Comparison of ENCODE assay signal across 1 cellular context in the genomic region with DNA sequence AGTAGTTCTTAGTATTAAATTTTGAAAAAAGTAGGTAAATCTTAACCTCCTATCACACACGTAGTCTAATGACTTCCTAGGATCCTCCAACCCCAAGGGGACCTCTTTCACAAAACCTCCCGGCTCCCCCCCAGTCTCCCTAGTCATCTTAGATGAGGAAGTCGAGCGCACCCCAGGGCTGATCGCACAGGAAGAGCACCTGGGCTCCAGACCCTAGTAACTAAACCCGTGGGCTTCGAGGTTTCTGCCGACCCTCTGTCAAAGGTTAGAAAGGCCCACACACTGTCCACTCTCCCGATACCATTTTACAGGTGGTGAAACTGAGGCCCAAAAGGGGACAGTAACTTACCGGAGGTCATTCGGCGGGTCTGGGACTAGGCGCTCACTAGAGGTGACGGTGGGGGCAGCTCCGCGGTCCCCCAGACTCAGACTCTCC.
TF ChIP-seq lines count a peak whose summit lies in the region.

No MANE protein-coding gene starts in this region.

TF ChIP-seq in HEK293, 187 proteins besides CTCF, POLR2A, EP300 and RAD21 (continued from another document):
- TF ChIP-seq, protein P1, sequence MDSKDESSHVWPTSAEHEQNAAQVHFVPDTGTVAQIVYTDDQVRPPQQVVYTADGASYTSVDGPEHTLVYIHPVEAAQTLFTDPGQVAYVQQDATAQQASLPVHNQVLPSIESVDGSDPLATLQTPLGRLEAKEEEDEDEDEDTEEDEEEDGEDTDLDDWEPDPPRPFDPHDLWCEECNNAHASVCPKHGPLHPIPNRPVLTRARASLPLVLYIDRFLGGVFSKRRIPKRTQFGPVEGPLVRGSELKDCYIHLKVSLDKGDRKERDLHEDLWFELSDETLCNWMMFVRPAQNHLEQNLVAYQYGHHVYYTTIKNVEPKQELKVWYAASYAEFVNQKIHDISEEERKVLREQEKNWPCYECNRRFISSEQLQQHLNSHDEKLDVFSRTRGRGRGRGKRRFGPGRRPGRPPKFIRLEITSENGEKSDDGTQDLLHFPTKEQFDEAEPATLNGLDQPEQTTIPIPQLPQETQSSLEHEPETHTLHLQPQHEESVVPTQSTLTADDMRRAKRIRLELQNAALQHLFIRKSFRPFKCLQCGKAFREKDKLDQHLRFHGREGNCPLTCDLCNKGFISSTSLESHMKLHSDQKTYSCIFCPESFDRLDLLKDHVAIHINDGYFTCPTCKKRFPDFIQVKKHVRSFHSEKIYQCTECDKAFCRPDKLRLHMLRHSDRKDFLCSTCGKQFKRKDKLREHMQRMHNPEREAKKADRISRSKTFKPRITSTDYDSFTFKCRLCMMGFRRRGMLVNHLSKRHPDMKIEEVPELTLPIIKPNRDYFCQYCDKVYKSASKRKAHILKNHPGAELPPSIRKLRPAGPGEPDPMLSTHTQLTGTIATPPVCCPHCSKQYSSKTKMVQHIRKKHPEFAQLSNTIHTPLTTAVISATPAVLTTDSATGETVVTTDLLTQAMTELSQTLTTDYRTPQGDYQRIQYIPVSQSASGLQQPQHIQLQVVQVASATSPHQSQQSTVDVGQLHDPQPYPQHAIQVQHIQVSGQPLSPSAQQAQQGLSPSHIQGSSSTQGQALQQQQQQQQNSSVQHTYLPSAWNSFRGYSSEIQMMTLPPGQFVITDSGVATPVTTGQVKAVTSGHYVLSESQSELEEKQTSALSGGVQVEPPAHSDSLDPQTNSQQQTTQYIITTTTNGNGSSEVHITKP (tag by site-specific recombination; IDR thresholded peaks at IDR 0.05) = peak; percentile 67
- no peak for TF ChIP-seq ZNF37A (tag by site-specific recombination; IDR thresholded peaks at IDR 0.05)
- TF ChIP-seq, protein P2, sequence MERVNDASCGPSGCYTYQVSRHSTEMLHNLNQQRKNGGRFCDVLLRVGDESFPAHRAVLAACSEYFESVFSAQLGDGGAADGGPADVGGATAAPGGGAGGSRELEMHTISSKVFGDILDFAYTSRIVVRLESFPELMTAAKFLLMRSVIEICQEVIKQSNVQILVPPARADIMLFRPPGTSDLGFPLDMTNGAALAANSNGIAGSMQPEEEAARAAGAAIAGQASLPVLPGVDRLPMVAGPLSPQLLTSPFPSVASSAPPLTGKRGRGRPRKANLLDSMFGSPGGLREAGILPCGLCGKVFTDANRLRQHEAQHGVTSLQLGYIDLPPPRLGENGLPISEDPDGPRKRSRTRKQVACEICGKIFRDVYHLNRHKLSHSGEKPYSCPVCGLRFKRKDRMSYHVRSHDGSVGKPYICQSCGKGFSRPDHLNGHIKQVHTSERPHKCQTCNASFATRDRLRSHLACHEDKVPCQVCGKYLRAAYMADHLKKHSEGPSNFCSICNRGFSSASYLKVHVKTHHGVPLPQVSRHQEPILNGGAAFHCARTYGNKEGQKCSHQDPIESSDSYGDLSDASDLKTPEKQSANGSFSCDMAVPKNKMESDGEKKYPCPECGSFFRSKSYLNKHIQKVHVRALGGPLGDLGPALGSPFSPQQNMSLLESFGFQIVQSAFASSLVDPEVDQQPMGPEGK (tag by site-specific recombination; IDR thresholded peaks at IDR 0.05) = peak; percentile 70
- no peak for TF ChIP-seq ZNF433 (tag by site-specific recombination; IDR thresholded peaks at IDR 0.05; ENCODE audit: low read depth)
- no peak for TF ChIP-seq KLF8 (tag by site-specific recombination; IDR thresholded peaks at IDR 0.05)
- TF ChIP-seq, protein P3, sequence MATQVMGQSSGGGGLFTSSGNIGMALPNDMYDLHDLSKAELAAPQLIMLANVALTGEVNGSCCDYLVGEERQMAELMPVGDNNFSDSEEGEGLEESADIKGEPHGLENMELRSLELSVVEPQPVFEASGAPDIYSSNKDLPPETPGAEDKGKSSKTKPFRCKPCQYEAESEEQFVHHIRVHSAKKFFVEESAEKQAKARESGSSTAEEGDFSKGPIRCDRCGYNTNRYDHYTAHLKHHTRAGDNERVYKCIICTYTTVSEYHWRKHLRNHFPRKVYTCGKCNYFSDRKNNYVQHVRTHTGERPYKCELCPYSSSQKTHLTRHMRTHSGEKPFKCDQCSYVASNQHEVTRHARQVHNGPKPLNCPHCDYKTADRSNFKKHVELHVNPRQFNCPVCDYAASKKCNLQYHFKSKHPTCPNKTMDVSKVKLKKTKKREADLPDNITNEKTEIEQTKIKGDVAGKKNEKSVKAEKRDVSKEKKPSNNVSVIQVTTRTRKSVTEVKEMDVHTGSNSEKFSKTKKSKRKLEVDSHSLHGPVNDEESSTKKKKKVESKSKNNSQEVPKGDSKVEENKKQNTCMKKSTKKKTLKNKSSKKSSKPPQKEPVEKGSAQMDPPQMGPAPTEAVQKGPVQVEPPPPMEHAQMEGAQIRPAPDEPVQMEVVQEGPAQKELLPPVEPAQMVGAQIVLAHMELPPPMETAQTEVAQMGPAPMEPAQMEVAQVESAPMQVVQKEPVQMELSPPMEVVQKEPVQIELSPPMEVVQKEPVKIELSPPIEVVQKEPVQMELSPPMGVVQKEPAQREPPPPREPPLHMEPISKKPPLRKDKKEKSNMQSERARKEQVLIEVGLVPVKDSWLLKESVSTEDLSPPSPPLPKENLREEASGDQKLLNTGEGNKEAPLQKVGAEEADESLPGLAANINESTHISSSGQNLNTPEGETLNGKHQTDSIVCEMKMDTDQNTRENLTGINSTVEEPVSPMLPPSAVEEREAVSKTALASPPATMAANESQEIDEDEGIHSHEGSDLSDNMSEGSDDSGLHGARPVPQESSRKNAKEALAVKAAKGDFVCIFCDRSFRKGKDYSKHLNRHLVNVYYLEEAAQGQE (tag by site-specific recombination; IDR thresholded peaks at IDR 0.05) = no peak
- TF ChIP-seq SP7 (tag by site-specific recombination; IDR thresholded peaks at IDR 0.05) = peak; percentile 27; the same call in 1 of the 2 replicates
- no peak for TF ChIP-seq OVOL3 (tag by site-specific recombination; IDR thresholded peaks at IDR 0.05)
- TF ChIP-seq, protein P4, sequence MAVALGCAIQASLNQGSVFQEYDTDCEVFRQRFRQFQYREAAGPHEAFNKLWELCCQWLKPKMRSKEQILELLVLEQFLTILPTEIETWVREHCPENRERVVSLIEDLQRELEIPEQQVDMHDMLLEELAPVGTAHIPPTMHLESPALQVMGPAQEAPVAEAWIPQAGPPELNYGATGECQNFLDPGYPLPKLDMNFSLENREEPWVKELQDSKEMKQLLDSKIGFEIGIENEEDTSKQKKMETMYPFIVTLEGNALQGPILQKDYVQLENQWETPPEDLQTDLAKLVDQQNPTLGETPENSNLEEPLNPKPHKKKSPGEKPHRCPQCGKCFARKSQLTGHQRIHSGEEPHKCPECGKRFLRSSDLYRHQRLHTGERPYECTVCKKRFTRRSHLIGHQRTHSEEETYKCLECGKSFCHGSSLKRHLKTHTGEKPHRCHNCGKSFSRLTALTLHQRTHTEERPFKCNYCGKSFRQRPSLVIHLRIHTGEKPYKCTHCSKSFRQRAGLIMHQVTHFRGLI (tag by site-specific recombination; IDR thresholded peaks at IDR 0.05) = 0 out of 2 replicates have a peak, but pooled peaks have one; percentile 33
- no peak for TF ChIP-seq ZNF114 (tag by site-specific recombination; IDR thresholded peaks at IDR 0.05)
